ENCODE assay signal across 12 cellular contexts in the genomic region with DNA sequence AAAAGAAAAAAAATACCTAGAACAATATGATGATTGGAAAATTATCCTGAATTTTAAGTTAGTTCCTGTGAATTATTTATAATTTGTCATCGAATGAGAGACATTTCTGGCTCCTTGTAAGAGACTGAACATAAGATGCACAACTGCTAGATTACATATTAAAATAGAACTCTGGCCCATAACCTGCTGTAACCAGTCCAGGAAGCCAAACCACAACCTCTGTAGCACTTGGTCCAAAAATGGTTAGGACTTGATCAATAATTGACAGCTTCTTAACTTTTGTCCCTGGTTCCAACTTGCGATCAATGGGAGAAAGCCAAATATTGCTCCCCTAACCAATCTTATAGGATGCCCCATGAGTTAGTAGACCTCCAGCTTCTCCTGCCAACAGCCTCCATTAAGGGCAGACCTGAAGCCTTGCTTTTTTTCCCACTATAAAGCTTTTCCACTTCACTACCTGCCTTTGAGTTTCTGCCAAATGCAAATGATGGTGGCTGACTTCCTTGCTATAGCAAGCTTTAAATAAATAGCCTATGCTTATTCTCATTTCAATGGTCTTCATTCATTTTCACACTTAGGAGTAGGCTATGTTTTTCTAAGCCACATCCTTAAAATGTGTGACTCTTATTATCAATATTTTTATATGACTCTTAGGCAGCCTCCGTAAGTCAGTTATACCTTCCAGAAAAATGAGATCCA.
DNase-seq lines count a peak whose midpoint lies in the region; ATAC-seq lines count a peak whose summit lies in the region.
"Had no signal": no experiment of that assay in that cellular context is flagged by ENCODE, and none has a peak within 500 bp of the region (broad histone marks: within the 10 kb centered on the region; RNA-seq: fewer than 3 reads in every experiment).

No MANE protein-coding gene starts in this region.

- ATAC-seq in GM19351 (IDR thresholded peaks at IDR 0.05; ENCODE audit: unreplicated experiment) (peak; percentile 59), HG02588 (IDR thresholded peaks at IDR 0.05; ENCODE audit: unreplicated experiment) (peak; percentile 73), HG03280 (IDR thresholded peaks at IDR 0.05; ENCODE audit: unreplicated experiment) (peak; percentile 42)
- ATAC-seq: sciatic nerve had no signal

- DNase-seq in activated T-cell treated with anti-CD3 and anti-CD28 coated beads, Interleukin-2, amount 50 U/mL, for 1 hour: no peak
- DNase-seq in COLO829 (ENCODE audit: low spot score) (no peak), NCI-H446 (lab: John Stamatoyannopoulos, UW) (no peak), NCI-H345 treated with DMSO at 0.1 percent for 48 hours (lab: John Stamatoyannopoulos, UW; ENCODE audit: unreplicated experiment) (no peak)
- DNase-seq: activated naive CD8-positive, alpha-beta T cell treated with anti-CD3 and anti-CD28 coated beads, Interleukin-2, amount 10 ng/mL, durations not matched to agents 7 days and 5 days; colonic mucosa; NCI-H2171; Peyer's patch had no signal
